In genomic region chr1:206142770-206143169, GRCh38 we compare ENCODE assay signal across 9 cellular contexts. TPM values are rescaled to one million over a fixed set of nuclear protein-coding genes. Genes with fewer than 3 reads are reported as not detected.
"Had no signal": no experiment of that assay in that cellular context is flagged by ENCODE, and none has a peak within 500 bp of the region (broad histone marks: within the 10 kb centered on the region; RNA-seq: fewer than 3 reads in every experiment).

No MANE protein-coding gene starts in this region.

- H3K36me3 ChIP-seq: HAP-1 had no signal

- H3K4me3 ChIP-seq: GM23248, HAP-1, K562 had no signal

- ATAC-seq: HCT116, K562 had no signal

- DNase-seq: GM23248, GOT3, H7, IMR-90 had no signal

- H3K9me3 ChIP-seq: HAP-1 had no signal

- H3K27ac ChIP-seq: GM23248 had no signal

- H3K4me1 ChIP-seq: HAP-1 had no signal

RNA-seq across cellular contexts. Expression of gene AVPR1B, which starts 25.6 kb away (rescaled TPM):
- total RNA-seq: GM23248, H4, H7, HT-29, IMR-90, K562 had no signal
